8 cellular contexts compared by ENCODE assay signal in genomic region chr2:54724560-54725342, GRCh38. TPM values are rescaled to one million over a fixed set of nuclear protein-coding genes. Genes with fewer than 3 reads are reported as not detected.
DNase-seq lines count a peak whose midpoint lies in the region; ATAC-seq and TF ChIP-seq lines count a peak whose summit lies in the region.

No MANE protein-coding gene starts in this region.

- H3K36me3 ChIP-seq in heart left ventricle, result no peaks in the 10 kb centered on the region

- no peak for ATAC-seq in activated T-helper 17 cell treated with anti-CD3 and anti-CD28 coated beads, Interleukin-2, amount 50 U/mL, for 72 hours (replicated peaks)
- no peak for ATAC-seq in heart left ventricle
- ATAC-seq in GM21737 (IDR thresholded peaks at IDR 0.05; ENCODE audit: unreplicated experiment), result no peak

- DNase-seq in DMS153 treated with DMSO at 0.1 percent for 48 hours (lab: John Stamatoyannopoulos, UW; ENCODE audit: unreplicated experiment) (peak; percentile 26), DMS153 (lab: John Stamatoyannopoulos, UW) (no peak), NAMALWA (ENCODE audit: low spot score) (peak; percentile 59), heart left ventricle (peak in 3 of 5 donors; percentile 33 to 71 (median 34)), posterior cingulate gyrus (peak; percentile 22 to 90 (median 35)), GDM1 (lab: John Stamatoyannopoulos, UW) (no peak)

- peaks cover 30% of the 10 kb centered on the region for H3K27me3 Mint-ChIP-seq in activated T-helper 17 cell treated with anti-CD3 and anti-CD28 coated beads, Interleukin-2, amount 50 U/mL, for 72 hours

- 2 to 3% (median 2%) methylated on average over 50 to 87 of the region's 87 CpGs for WGBS in heart left ventricle, 4 donors

- H3K4me3 Mint-ChIP-seq in activated T-helper 17 cell treated with anti-CD3 and anti-CD28 coated beads, Interleukin-2, amount 50 U/mL, for 72 hours, result peak overlapping the region; percentile 100

- TF ChIP-seq CTCF in heart left ventricle (IDR thresholded peaks at IDR 0.05), result no peak

- no peak for TF ChIP-seq POLR2A in heart left ventricle (IDR thresholded peaks at IDR 0.05)

- peaks cover 8% of the 10 kb centered on the region for H3K4me1 Mint-ChIP-seq in activated T-helper 17 cell treated with anti-CD3 and anti-CD28 coated beads, Interleukin-2, amount 50 U/mL, for 72 hours

- H3K27me3 ChIP-seq in heart left ventricle, result peaks cover 0 to 15% (median 0%) of the 10 kb centered on the region in 9 donors

- peak overlapping the region; percentile 72 for H3K27ac Mint-ChIP-seq in activated T-helper 17 cell treated with anti-CD3 and anti-CD28 coated beads, Interleukin-2, amount 50 U/mL, for 72 hours

- intact Hi-C loops in heart left ventricle (cut with DNase I), result loop anchor here in 6 of 10 donors (2.0 to 10.0 kb wide), 7 partner anchors 110 to 607 kb away; partner anchors contain the start of gene ACYP2 (in 1 of the 6)
- intact Hi-C loops in posterior cingulate gyrus (cut with DNase I), result loop anchor here (10.0 kb wide), 1 partner anchor 390 kb away; a partner anchor contains a TSS

- H3K4me3 ChIP-seq in heart left ventricle, result peak overlapping the region; percentile 45 to 89 (median 73)

- peaks cover 0 to 26% (median 9%) of the 10 kb centered on the region in 12 donors for H3K4me1 ChIP-seq in heart left ventricle

- no peaks in the 10 kb centered on the region for H3K9me3 ChIP-seq in heart left ventricle

- H3K36me3 Mint-ChIP-seq in activated T-helper 17 cell treated with anti-CD3 and anti-CD28 coated beads, Interleukin-2, amount 50 U/mL, for 72 hours (ENCODE audit: low read depth), result no peaks in the 10 kb centered on the region

- H3K27ac ChIP-seq in heart left ventricle, result no peak overlapping the region

- no peaks in the 10 kb centered on the region for H3K9me3 Mint-ChIP-seq in activated T-helper 17 cell treated with anti-CD3 and anti-CD28 coated beads, Interleukin-2, amount 50 U/mL, for 72 hours

RNA-seq across cellular contexts. Expression of gene EML6, which starts 1.3 kb away (rescaled TPM):
- total RNA-seq in activated T-helper 17 cell treated with anti-CD3 and anti-CD28 coated beads, Interleukin-2, amount 50 U/mL, for 72 hours, result 1 to 10 TPM; 1.0 to 1.4 TPM
- total RNA-seq in heart left ventricle, result 1 to 10 TPM in 2 of 9 donors, under 1 TPM in 7; 0.08 to 1.2 (median 0.58) TPM
- polyA plus RNA-seq in heart left ventricle, result under 1 TPM; 0.34 to 0.91 TPM

Comparison
In these comparisons a context has a peak if more than half of its experiments do, and no peak if none do; other contexts are left out.
1. DNase-seq: peak in DMS153 treated with DMSO at 0.1 percent for 48 hours (single experiment), NAMALWA (single experiment), heart left ventricle (3 of 5) and posterior cingulate gyrus (10 of 10); none in DMS153 (single experiment) and GDM1 (single experiment).